23 cellular contexts compared by ENCODE assay signal in the genomic region with DNA sequence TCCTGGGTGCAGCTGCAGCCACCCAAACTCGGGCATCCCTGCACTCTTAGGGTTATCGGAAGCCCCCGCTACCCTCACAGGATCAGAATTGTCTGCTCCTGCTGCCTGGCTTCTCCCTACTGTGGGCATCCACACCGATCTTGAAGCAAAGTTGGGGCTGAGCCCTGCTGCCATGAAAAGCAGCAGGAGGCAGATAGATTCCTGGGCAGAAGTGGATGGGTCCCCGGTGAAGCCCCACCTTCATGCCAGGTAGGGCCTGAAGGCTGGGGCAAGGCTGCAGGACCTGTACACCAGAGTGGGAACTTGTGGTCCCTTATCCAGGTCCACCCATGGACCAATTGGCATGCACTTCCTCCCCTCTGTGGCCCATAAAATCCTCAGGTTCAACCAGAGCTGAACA.
A peak's percentile ranks its signal among the peaks of the same experiment; 100 is the strongest.
DNase-seq lines count a peak whose midpoint lies in the region; ATAC-seq and TF ChIP-seq lines count a peak whose summit lies in the region.
"Had no signal": no experiment of that assay in that cellular context is flagged by ENCODE, and none has a peak within 500 bp of the region (broad histone marks: within the 10 kb centered on the region; RNA-seq: fewer than 3 reads in every experiment).

No MANE protein-coding gene starts in this region.

- WGBS in neuronal stem cell (ENCODE audit: extremely low coverage in 2 of 2, insufficient read length in 2 of 2, insufficient replicate concordance in 1 of 2), 2 donors = no CpG with 5 or more reads among the region's 5 CpGs
- no CpG with 5 or more reads among the region's 5 CpGs for WGBS in mesendoderm (ENCODE audit: extremely low coverage, insufficient coverage, low lambda C conversion rate)

- H3K36me3 ChIP-seq in neuronal stem cell (replicated peaks in 1 of 2; ENCODE audit: control insufficient read depth in 2 of 2, insufficient read depth in 2 of 2, low read length in 2 of 2) = no peaks in the 10 kb centered on the region
- H3K36me3 ChIP-seq in upper lobe of right lung = no peaks in the 10 kb centered on the region
- no peaks in the 10 kb centered on the region for H3K36me3 ChIP-seq in mesendoderm (ENCODE audit: control insufficient read depth, insufficient read depth, low read length)
- H3K36me3 ChIP-seq: BLaER1 treated with 17β-estradiol and CSF1 and Interleukin-3, amounts not matched to agents 10 nM and 100 nM had no signal

- H3K18ac ChIP-seq in neuronal stem cell (ENCODE audit: low read length) (peak overlapping the region; percentile 27), mesendoderm (ENCODE audit: low read length) (no peak overlapping the region)

- H3K9ac ChIP-seq in neuronal stem cell (ENCODE audit: low read depth, low read length, poor library complexity) = no peak overlapping the region
- H3K9ac ChIP-seq in mesendoderm (ENCODE audit: low read length) = no peak overlapping the region
- H3K9ac ChIP-seq: BLaER1 treated with 17β-estradiol and CSF1 and Interleukin-3, amounts not matched to agents 10 nM and 100 nM had no signal

- H4K5ac ChIP-seq in mesendoderm (ENCODE audit: low read length) = no peak overlapping the region

- H2BK15ac ChIP-seq in neuronal stem cell (ENCODE audit: low read length) = no peak overlapping the region
- no peak overlapping the region for H2BK15ac ChIP-seq in mesendoderm (replicated peaks; ENCODE audit: low read depth)

- no peaks in the 10 kb centered on the region for H3K27me3 ChIP-seq in neuronal stem cell (ENCODE audit: control insufficient read depth in 3 of 3, insufficient read depth in 3 of 3, low read depth in 1 of 3, low read length in 3 of 3)
- H3K27me3 ChIP-seq in upper lobe of right lung = no peaks in the 10 kb centered on the region
- H3K27me3 ChIP-seq in mesendoderm (ENCODE audit: insufficient read depth, low read length, poor library complexity) = no peaks in the 10 kb centered on the region
- H3K27me3 ChIP-seq: BLaER1 treated with 17β-estradiol and CSF1 and Interleukin-3, amounts not matched to agents 10 nM and 100 nM had no signal

- H2AFZ ChIP-seq in neuronal stem cell (ENCODE audit: low read length) = no peak overlapping the region

- H3K4me2 ChIP-seq in neuronal stem cell (ENCODE audit: insufficient read depth, low read length, poor library complexity, severe bottlenecking) = no peak overlapping the region
- no peak overlapping the region for H3K4me2 ChIP-seq in mesendoderm (ENCODE audit: low read length)
- H3K4me2 ChIP-seq: A549; BLaER1 treated with 17β-estradiol and CSF1 and Interleukin-3, amounts not matched to agents 10 nM and 100 nM had no signal

- H3K4me3 ChIP-seq in neuronal stem cell (ENCODE audit: low read length in 2 of 2) (peak overlapping the region in 1 of 2 donors; percentile 9), upper lobe of right lung (no peak overlapping the region), mesendoderm (ENCODE audit: low read length) (no peak overlapping the region)
- H3K4me3 ChIP-seq: A549; BLaER1 treated with 17β-estradiol and CSF1 and Interleukin-3, amounts not matched to agents 10 nM and 100 nM; GM12878 had no signal

- TF ChIP-seq CTCF in upper lobe of right lung (IDR thresholded peaks at IDR 0.05) = no peak

- H3K79me1 ChIP-seq in neuronal stem cell (ENCODE audit: low read depth, low read length) = peaks cover 2% of the 10 kb centered on the region
- no peaks in the 10 kb centered on the region for H3K79me1 ChIP-seq in mesendoderm (ENCODE audit: low read length)

- no peak overlapping the region for H3K4ac ChIP-seq in neuronal stem cell (ENCODE audit: low read length)
- no peak overlapping the region for H3K4ac ChIP-seq in mesendoderm (ENCODE audit: low read depth, low read length)

- H2BK5ac ChIP-seq in neuronal stem cell (ENCODE audit: low read length) (no peak overlapping the region), mesendoderm (ENCODE audit: low read length) (no peak overlapping the region)

- H2AK5ac ChIP-seq in neuronal stem cell (ENCODE audit: low read depth, low read length) = no peak overlapping the region
- H2AK5ac ChIP-seq in mesendoderm (ENCODE audit: low read length) = no peak overlapping the region

- no peak overlapping the region for H4K8ac ChIP-seq in neuronal stem cell (ENCODE audit: low read depth, low read length)
- H4K8ac ChIP-seq in mesendoderm (ENCODE audit: low read depth, low read length) = no peak overlapping the region

- no peak overlapping the region for H3K23ac ChIP-seq in neuronal stem cell (ENCODE audit: low read depth, low read length, poor library complexity)
- H3K23ac ChIP-seq in mesendoderm (ENCODE audit: low read length) = no peak overlapping the region

- H2BK120ac ChIP-seq in neuronal stem cell (ENCODE audit: low read depth, low read length) = no peak overlapping the region
- H2BK120ac ChIP-seq in mesendoderm (ENCODE audit: low read depth, low read length) = no peak overlapping the region

- H3K9me3 ChIP-seq in neuronal stem cell (replicated peaks in 1 of 2; ENCODE audit: control insufficient read depth in 2 of 2, insufficient read depth in 1 of 2, low read depth in 1 of 2, low read length in 2 of 2) (no peaks in the 10 kb centered on the region), upper lobe of right lung (no peaks in the 10 kb centered on the region)
- H3K9me3 ChIP-seq: A549; BLaER1 treated with 17β-estradiol and CSF1 and Interleukin-3, amounts not matched to agents 10 nM and 100 nM had no signal

- DNase-seq in Right ventricle myocardium inferior (ENCODE audit: missing footprints) (peak; percentile 9), left ventricle myocardium superior (no peak), neuronal stem cell (ENCODE audit: low spot score) (no peak), upper lobe of right lung (no peak), ecto neural progenitor cell (ENCODE audit: low spot score) (no peak), mesendoderm (no peak)
- DNase-seq: AML-193; CD4-positive, alpha-beta memory T cell; CD4-positive, CD25-positive, alpha-beta regulatory T cell; CD8-positive, alpha-beta memory T cell; COR-L47; DMS 273 treated with DMSO at 0.1 percent for 48 hours; DMS153; DMS53; DMS79; DND-41; EL; GDM1 had no signal

- H3K79me2 ChIP-seq in mesendoderm (ENCODE audit: control insufficient read depth, insufficient read depth, low read length) = no peaks in the 10 kb centered on the region

- H3K14ac ChIP-seq in neuronal stem cell (ENCODE audit: low read length) = no peak overlapping the region

- H3K4me1 ChIP-seq in neuronal stem cell (ENCODE audit: control insufficient read depth in 2 of 2, insufficient read depth in 1 of 2, low read depth in 1 of 2, low read length in 2 of 2) = no peaks in the 10 kb centered on the region
- H3K4me1 ChIP-seq in upper lobe of right lung = no peaks in the 10 kb centered on the region
- no peaks in the 10 kb centered on the region for H3K4me1 ChIP-seq in mesendoderm (ENCODE audit: control insufficient read depth, low read depth, low read length)
- H3K4me1 ChIP-seq: A549; BLaER1 treated with 17β-estradiol and CSF1 and Interleukin-3, amounts not matched to agents 10 nM and 100 nM had no signal

- ATAC-seq in Right ventricle myocardium inferior (no peak), left ventricle myocardium superior (no peak), upper lobe of right lung (peak; percentile 14)
- ATAC-seq: A549, GM12878 had no signal

- H3K27ac ChIP-seq in neuronal stem cell (replicated peaks; ENCODE audit: low read length) (no peak overlapping the region), upper lobe of right lung (no peak overlapping the region), mesendoderm (ENCODE audit: low read depth, low read length) (no peak overlapping the region)
- H3K27ac ChIP-seq: 22Rv1; A549; BLaER1 treated with 17β-estradiol and CSF1 and Interleukin-3, amounts not matched to agents 10 nM and 100 nM; C4-2B had no signal

- H4K91ac ChIP-seq in neuronal stem cell (ENCODE audit: low read depth, low read length, poor library complexity) = no peak overlapping the region

- intact Hi-C loops in Right ventricle myocardium inferior (cut with DNase I) = no loop called here
- intact Hi-C loops in left ventricle myocardium superior (cut with micrococcal nuclease) = no loop called here
- intact Hi-C loops in upper lobe of right lung (cut with DNase I) = no loop called here

- no peak overlapping the region for H3K56ac ChIP-seq in mesendoderm (ENCODE audit: low read length)

- no peak overlapping the region for H2BK12ac ChIP-seq in neuronal stem cell (ENCODE audit: low read length)
